16 cellular contexts compared by ENCODE assay signal in genomic region chr5:56673171-56673570, GRCh38.
DNase-seq lines count a peak whose midpoint lies in the region; ATAC-seq, FAIRE-seq and TF ChIP-seq lines count a peak whose summit lies in the region.
"Had no signal": no experiment of that assay in that cellular context is flagged by ENCODE, and none has a peak within 500 bp of the region (broad histone marks: within the 10 kb centered on the region; RNA-seq: fewer than 3 reads in every experiment).

No MANE protein-coding gene starts in this region.

- H3K4me2 ChIP-seq in HepG2 (ENCODE audit: low read depth, low read length): no peak overlapping the region

- H2AFZ ChIP-seq in HepG2 (ENCODE audit: low read length): no peak overlapping the region
- H2AFZ ChIP-seq: GM23248 had no signal

- H4K20me1 ChIP-seq in HepG2 (ENCODE audit: insufficient read depth, low read length): no peaks in the 10 kb centered on the region

- DNase-seq in right lobe of liver (no peak), HepG2 (ENCODE audit: low spot score) (no peak), RPMI8226 (peak; percentile 36), left lobe of liver (ENCODE audit: low spot score) (no peak), NCI-H2196 treated with DMSO at 0.1 percent for 48 hours (lab: John Stamatoyannopoulos, UW; ENCODE audit: unreplicated experiment) (no peak), NCI-H1930 (lab: John Stamatoyannopoulos, UW) (no peak), GM20000 (ENCODE audit: low spot score) (no peak)
- DNase-seq: activated CD4-positive, CD25-positive, alpha-beta regulatory T cell; activated CD8-positive, alpha-beta memory T cell treated with anti-CD3 and anti-CD28 coated beads, Interleukin-2, amount 50 U/mL, for 4 hours; activated naive CD4-positive, alpha-beta T cell treated with anti-CD3 and anti-CD28 coated beads for 36 hours; esophagus squamous epithelium; GM23248; kidney; psoas muscle had no signal

- H3K27ac ChIP-seq in right lobe of liver (no peak overlapping the region), HepG2 (ENCODE audit: extremely low read length, insufficient read depth, low read length) (no peak overlapping the region)
- H3K27ac ChIP-seq: body of pancreas, esophagus squamous epithelium, GM23248, psoas muscle had no signal

- 69% methylated on average over 5 of the region's 5 CpGs for WGBS in right lobe of liver (ENCODE audit: insufficient coverage, low coverage, low lambda C conversion rate, missing lambda C conversion rate)
- WGBS in HepG2 (ENCODE audit: low lambda C conversion rate): 72% methylated on average over 5 of the region's 5 CpGs

- H3K9ac ChIP-seq in HepG2 (ENCODE audit: insufficient read depth, low read depth, low read length): no peak overlapping the region
- H3K9ac ChIP-seq: GM23248 had no signal

- CTCF ChIA-PET in HepG2 (lab: Yijun Ruan, JAX; ENCODE audit: low intra/inter-chr PET ratio, low total read pairs): no interaction called here

- H3K27me3 ChIP-seq in right lobe of liver (no peaks in the 10 kb centered on the region), HepG2 (ENCODE audit: control insufficient read depth in 1 of 2, insufficient read depth in 2 of 2, low read length in 2 of 2) (no peaks in the 10 kb centered on the region)
- H3K27me3 ChIP-seq: body of pancreas, esophagus squamous epithelium had no signal

- POLR2A ChIA-PET in HepG2 (lab: Yijun Ruan, JAX): no interaction called here

- in situ Hi-C loops in HepG2 (cut with HindIII; ENCODE audit: extremely low pct_ligation_motif_present, low pct_unique_long_range_greater_than_20kb): no loop called here

- no TSS peak for BruUV-seq in HepG2 (replicated peaks; lab: Mats Ljungman, UMichigan)

- H3K9me3 ChIP-seq in right lobe of liver: no peaks in the 10 kb centered on the region
- no peaks in the 10 kb centered on the region for H3K9me3 ChIP-seq in HepG2 (ENCODE audit: low read length)
- H3K9me3 ChIP-seq: body of pancreas, esophagus squamous epithelium, psoas muscle had no signal

- TF ChIP-seq CTCF in right lobe of liver (IDR thresholded peaks at IDR 0.05): no peak
- TF ChIP-seq CTCF in HepG2 (CRISPR knock-in tag; IDR thresholded peaks at IDR 0.05): no peak
- TF ChIP-seq CTCF in GM20000 (IDR thresholded peaks at IDR 0.05; ENCODE audit: extremely low read depth, missing control alignments): no peak

- no peak for FAIRE-seq in HepG2 (lab: Jason Lieb, UNC)
- FAIRE-seq: kidney had no signal

- H3K36me3 ChIP-seq in right lobe of liver: no peaks in the 10 kb centered on the region
- no peaks in the 10 kb centered on the region for H3K36me3 ChIP-seq in HepG2 (replicated peaks in 1 of 2; ENCODE audit: control insufficient read depth in 1 of 2, insufficient read depth in 2 of 2, low read length in 2 of 2)
- H3K36me3 ChIP-seq: esophagus squamous epithelium had no signal

- H3K4me1 ChIP-seq in right lobe of liver (no peaks in the 10 kb centered on the region), HepG2 (ENCODE audit: insufficient read depth, low read length) (peaks cover 58% of the 10 kb centered on the region)
- H3K4me1 ChIP-seq: psoas muscle had no signal

- H3K4me3 ChIP-seq in right lobe of liver (no peak overlapping the region), HepG2 (replicated peaks in 1 of 3; ENCODE audit: insufficient read depth in 1 of 3, low read depth in 2 of 3, low read length in 3 of 3) (no peak overlapping the region)
- H3K4me3 ChIP-seq: body of pancreas, esophagus squamous epithelium, GM23248, psoas muscle had no signal

- peak; percentile 21 to 56 (median 45) for ATAC-seq in right lobe of liver
- ATAC-seq in HepG2: no peak
- ATAC-seq in left lobe of liver: peak; percentile 20
- ATAC-seq in HG02840 (IDR thresholded peaks at IDR 0.05; ENCODE audit: low FRiP score, unreplicated experiment): no peak
- ATAC-seq: body of pancreas, psoas muscle had no signal

- no peak for TF ChIP-seq POLR2A in right lobe of liver (IDR thresholded peaks at IDR 0.05)
- TF ChIP-seq POLR2A in HepG2 (IDR thresholded peaks at IDR 0.05; ENCODE audit: insufficient read depth in 1 of 2, low read depth in 2 of 2, low read length in 2 of 2): no peak

- intact Hi-C loops in right lobe of liver (cut with DNase I) (no loop called here), HepG2 (cut with micrococcal nuclease; ENCODE audit: unreplicated experiment) (loop anchor here (10.0 kb wide), 1 partner anchor 188 kb away; no protein-coding TSS in a partner anchor)

- TF ChIP-seq EP300 in HepG2 (IDR thresholded peaks at IDR 0.05; ENCODE audit: low read depth in 2 of 2, low read length in 2 of 2) (no peak), HepG2 (CRISPR knock-in tag; IDR thresholded peaks at IDR 0.05; ENCODE audit: borderline replicate concordance) (no peak)

- TF ChIP-seq RAD21 in HepG2 (CRISPR knock-in tag; IDR thresholded peaks at IDR 0.05): no peak

- H3K79me2 ChIP-seq in HepG2 (ENCODE audit: insufficient read depth, low read length): no peaks in the 10 kb centered on the region

TF ChIP-seq in HepG2, 621 proteins besides CTCF, POLR2A, EP300 and RAD21:
- TF ChIP-seq ZNF703 (CRISPR knock-in tag; IDR thresholded peaks at IDR 0.05; ENCODE audit: borderline replicate concordance) (no peak), NONO (IDR thresholded peaks at IDR 0.05) (no peak), NONO (CRISPR knock-in tag; conservative IDR thresholded peaks at IDR 0.05) (no peak), NCOA1 (CRISPR knock-in tag; IDR thresholded peaks at IDR 0.05) (no peak), NFKBIZ (CRISPR knock-in tag; IDR thresholded peaks at IDR 0.05) (no peak), ZMYM2 (CRISPR knock-in tag; IDR thresholded peaks at IDR 0.05) (no peak), ZNF737 (CRISPR knock-in tag; IDR thresholded peaks at IDR 0.05; ENCODE audit: borderline replicate concordance) (no peak), ZNF414 (CRISPR knock-in tag; IDR thresholded peaks at IDR 0.05) (no peak), HMGA1 (CRISPR knock-in tag; conservative IDR thresholded peaks at IDR 0.05) (no peak), PHF5A (CRISPR knock-in tag; IDR thresholded peaks at IDR 0.05; ENCODE audit: low read depth, unreplicated experiment) (no peak), ZNF296 (CRISPR knock-in tag; conservative IDR thresholded peaks at IDR 0.05) (no peak), FOXA3 (CRISPR knock-in tag; IDR thresholded peaks at IDR 0.05) (no peak), KLF12 (CRISPR knock-in tag; IDR thresholded peaks at IDR 0.05; ENCODE audit: borderline replicate concordance) (no peak), SMYD3 (CRISPR knock-in tag; IDR thresholded peaks at IDR 0.05) (no peak), PCBP2 (optimal IDR thresholded peaks at IDR 0.05; ENCODE audit: low read depth, low read length, poor library complexity, severe bottlenecking) (no peak), HOMEZ (CRISPR knock-in tag; IDR thresholded peaks at IDR 0.05; ENCODE audit: low read depth) (no peak), ZNF550 (CRISPR knock-in tag; IDR thresholded peaks at IDR 0.05; ENCODE audit: borderline replicate concordance) (no peak), SMC3 (IDR thresholded peaks at IDR 0.05; ENCODE audit: low read length) (no peak), YEATS4 (CRISPR knock-in tag; IDR thresholded peaks at IDR 0.05; ENCODE audit: borderline replicate concordance) (no peak)

Comparison
In these comparisons a context has a peak if more than half of its experiments do, and no peak if none do; other contexts are left out.
1. ATAC-seq: peak in right lobe of liver (4 of 4) and left lobe of liver (single experiment); none in HepG2 (single experiment) and HG02840 (single experiment).